ENCODE assay signal across 6 cellular contexts in the genomic region with DNA sequence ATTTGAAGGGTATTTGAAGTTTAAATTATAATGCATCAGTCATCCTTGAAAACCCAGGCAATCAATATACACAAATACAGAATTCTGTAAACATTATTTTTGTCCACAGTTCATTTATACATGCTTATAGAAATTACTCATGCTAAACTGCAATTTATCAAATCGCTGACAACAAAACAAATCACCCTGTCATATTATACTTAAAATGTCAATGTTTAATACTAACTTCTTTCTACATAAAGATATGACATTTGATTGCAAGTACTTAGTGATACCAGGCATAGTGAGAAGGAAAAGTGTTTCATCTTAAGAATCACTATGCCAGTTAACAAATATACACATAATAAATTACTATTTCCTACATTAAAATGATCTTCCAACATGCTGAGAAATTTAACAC.
"Had no signal": no experiment of that assay in that cellular context is flagged by ENCODE, and none has a peak within 500 bp of the region (broad histone marks: within the 10 kb centered on the region; RNA-seq: fewer than 3 reads in every experiment).

No MANE protein-coding gene starts in this region.

- H3K27ac ChIP-seq: GM23248 had no signal

- H2AFZ ChIP-seq: GM23248 had no signal

- DNase-seq: GM23248, H7, IMR-90, KG1 had no signal

- H3K36me3 ChIP-seq: HAP-1 had no signal

- H3K9ac ChIP-seq: GM23248 had no signal

- H3K4me1 ChIP-seq: HAP-1 had no signal

- H3K9me3 ChIP-seq: HAP-1 had no signal

- H3K4me3 ChIP-seq: GM23248, HAP-1, K562 had no signal
